ENCODE assay signal across 8 cellular contexts in genomic region chr1:201469645-201470074, GRCh38. TPM values are rescaled to one million over a fixed set of nuclear protein-coding genes. Genes with fewer than 3 reads are reported as not detected.
A peak's percentile ranks its signal among the peaks of the same experiment; 100 is the strongest.
DNase-seq lines count a peak whose midpoint lies in the region; ATAC-seq and TF ChIP-seq lines count a peak whose summit lies in the region.

No MANE protein-coding gene starts in this region.

- intact Hi-C loops in activated CD4-positive, alpha-beta T cell treated with anti-CD3 and anti-CD28 coated beads for 36 hours (cut with DNase I, micrococcal nuclease) = no loop called here

- WGBS in suprapubic skin = 46% methylated on average over 16 of the region's 16 CpGs

- no peak for TF ChIP-seq CTCF in astrocyte of the spinal cord (IDR thresholded peaks at IDR 0.05; ENCODE audit: low read depth, low read length)
- no peak for TF ChIP-seq CTCF in suprapubic skin (IDR thresholded peaks at IDR 0.05)

- peaks cover 46% of the 10 kb centered on the region for H3K27me3 Mint-ChIP-seq in activated CD4-positive, alpha-beta T cell treated with anti-CD3 and anti-CD28 coated beads for 36 hours
- H3K27me3 Mint-ChIP-seq in immature natural killer cell (ENCODE audit: low read depth in 3 of 3) = peaks cover 2 to 24% (median 11%) of the 10 kb centered on the region in 3 donors

- H3K36me3 Mint-ChIP-seq in activated CD4-positive, alpha-beta T cell treated with anti-CD3 and anti-CD28 coated beads for 36 hours (ENCODE audit: low read depth) = no peaks in the 10 kb centered on the region
- H3K36me3 Mint-ChIP-seq in immature natural killer cell = no peaks in the 10 kb centered on the region

- TF ChIP-seq EP300 in suprapubic skin (IDR thresholded peaks at IDR 0.05) = no peak

- peaks cover 4% of the 10 kb centered on the region for H3K4me1 Mint-ChIP-seq in activated CD4-positive, alpha-beta T cell treated with anti-CD3 and anti-CD28 coated beads for 36 hours
- peaks cover 0 to 6% of the 10 kb centered on the region in 2 donors for H3K4me1 Mint-ChIP-seq in immature natural killer cell

- ATAC-seq in activated CD4-positive, alpha-beta T cell treated with anti-CD3 and anti-CD28 coated beads for 36 hours = no peak
- ATAC-seq in HG02885 (IDR thresholded peaks at IDR 0.05; ENCODE audit: poor library complexity, unreplicated experiment) (no peak), HG03432 (IDR thresholded peaks at IDR 0.05; ENCODE audit: unreplicated experiment) (no peak), HG02642 (IDR thresholded peaks at IDR 0.05; ENCODE audit: poor library complexity, unreplicated experiment) (no peak)

- H3K4me3 Mint-ChIP-seq in activated CD4-positive, alpha-beta T cell treated with anti-CD3 and anti-CD28 coated beads for 36 hours = peak overlapping the region; percentile 61
- peak overlapping the region in 3 of 5 donors; percentile 48 to 67 (median 65) for H3K4me3 Mint-ChIP-seq in immature natural killer cell

- POLR2A ChIA-PET in activated CD4-positive, alpha-beta T cell treated with anti-CD3 and anti-CD28 coated beads for 36 hours (lab: Charles Lee) = no interaction called here

- H3K4me3 ChIP-seq in astrocyte of the spinal cord (ENCODE audit: low read depth, low read length) = peak overlapping the region; percentile 74
- peak overlapping the region; percentile 89 for H3K4me3 ChIP-seq in suprapubic skin

- H3K4me1 ChIP-seq in suprapubic skin = peaks cover 57% of the 10 kb centered on the region

- H3K9me3 ChIP-seq in suprapubic skin = no peaks in the 10 kb centered on the region

- H3K27ac Mint-ChIP-seq in activated CD4-positive, alpha-beta T cell treated with anti-CD3 and anti-CD28 coated beads for 36 hours = no peak overlapping the region
- H3K27ac Mint-ChIP-seq in immature natural killer cell = no peak overlapping the region

- no peak for DNase-seq in activated CD4-positive, alpha-beta T cell treated with anti-CD3 and anti-CD28 coated beads for 36 hours
- no peak for DNase-seq in activated CD4-positive, alpha-beta T cell treated with anti-CD3 and anti-CD28 coated beads for 1 hour
- DNase-seq in astrocyte of the spinal cord (ENCODE audit: low read depth, low spot score) = no peak
- DNase-seq in immature natural killer cell = no peak
- no peak for DNase-seq in suprapubic skin (ENCODE audit: low spot score in 2 of 2)

- peaks cover 15% of the 10 kb centered on the region for H3K36me3 ChIP-seq in suprapubic skin

- TF ChIP-seq POLR2A in suprapubic skin (IDR thresholded peaks at IDR 0.05) = no peak

- in situ Hi-C loops in astrocyte of the spinal cord (cut with HindIII; ENCODE audit: low sequenced_read_pairs) = no loop called here

- peak overlapping the region; percentile 96 for H3K27ac ChIP-seq in suprapubic skin

- H3K27me3 ChIP-seq in suprapubic skin = no peaks in the 10 kb centered on the region

- CTCF ChIA-PET in activated CD4-positive, alpha-beta T cell treated with anti-CD3 and anti-CD28 coated beads for 36 hours (lab: Charles Lee) = interaction anchor here (0.7 to 1.4 kb wide), 3 partner anchors 12 to 37 kb away, joined by 3 to 13 read pairs (median 8); partner anchors contain the start of gene CSRP1

- H3K9me3 Mint-ChIP-seq in activated CD4-positive, alpha-beta T cell treated with anti-CD3 and anti-CD28 coated beads for 36 hours (ENCODE audit: low read depth) = no peaks in the 10 kb centered on the region
- no peaks in the 10 kb centered on the region for H3K9me3 Mint-ChIP-seq in immature natural killer cell

RNA-seq across cellular contexts. Expression of gene PHLDA3, which starts 0.7 kb away (rescaled TPM):
- total RNA-seq in activated CD4-positive, alpha-beta T cell treated with anti-CD3 and anti-CD28 coated beads for 36 hours = 1 to 10 TPM; 2.2 to 3.5 TPM
- 10 to 100 TPM in 1 of 3 donors, under 1 TPM in 1, not detected in 1; 0.62 to 10.8 TPM for polyA plus RNA-seq in immature natural killer cell
- 10 to 100 TPM; 31.5 to 61.1 (median 44.5) TPM for total RNA-seq in suprapubic skin

RNA-seq across cellular contexts. Expression of gene CSRP1, which starts 37.3 kb away (rescaled TPM):
- total RNA-seq in activated CD4-positive, alpha-beta T cell treated with anti-CD3 and anti-CD28 coated beads for 36 hours = 10 to 100 TPM; 49.2 to 50.7 TPM
- 10 to 100 TPM; 58.0 to 72.9 (median 61.8) TPM for polyA plus RNA-seq in immature natural killer cell
- total RNA-seq in suprapubic skin = 100 to 1,000 TPM; 379 to 436 (median 414) TPM

RNA-seq across cellular contexts. Expression of gene TNNI1, which starts 48.1 kb away (rescaled TPM):
- total RNA-seq in activated CD4-positive, alpha-beta T cell treated with anti-CD3 and anti-CD28 coated beads for 36 hours = not detected
- polyA plus RNA-seq in immature natural killer cell = not detected
- under 1 TPM in 2 of 4 donors, not detected in 2; 0.23 to 0.44 TPM for total RNA-seq in suprapubic skin

Comparison
In these comparisons a context has a peak if more than half of its experiments do, and no peak if none do; other contexts are left out.
1. RNA of gene PHLDA3, which starts 0.7 kb away (total RNA-seq): 31.5 to 61.1 TPM in suprapubic skin; 2.2 to 3.5 TPM in activated CD4-positive, alpha-beta T cell treated with anti-CD3 and anti-CD28 coated beads for 36 hours; every median in the first group is over 4 times any median in the second.
2. RNA of gene CSRP1, which starts 37.3 kb away (total RNA-seq): 379 to 436 TPM in suprapubic skin; 49.2 to 50.7 TPM in activated CD4-positive, alpha-beta T cell treated with anti-CD3 and anti-CD28 coated beads for 36 hours; every median in the first group is over 4 times any median in the second.